8 cellular contexts compared by ENCODE assay signal in genomic region chr17:45143767-45144198, GRCh38. TPM values are rescaled to one million over a fixed set of nuclear protein-coding genes. Genes with fewer than 3 reads are reported as not detected.
DNase-seq lines count a peak whose midpoint lies in the region; ATAC-seq and TF ChIP-seq lines count a peak whose summit lies in the region.

No MANE protein-coding gene starts in this region.

- H3K36me3 ChIP-seq in tibial artery: peaks cover 0 to 15% (median 0%) of the 10 kb centered on the region in 3 donors

- H3K9me3 Mint-ChIP-seq in CD14-positive monocyte: no peaks in the 10 kb centered on the region

- peak overlapping the region in 4 of 7 donors; percentile 31 to 66 (median 44) for H3K27ac Mint-ChIP-seq in CD14-positive monocyte

- ATAC-seq in GM19023 (IDR thresholded peaks at IDR 0.05; ENCODE audit: unreplicated experiment): no peak

- H3K27me3 Mint-ChIP-seq in CD14-positive monocyte (ENCODE audit: low read depth in 3 of 3): peaks cover 0 to 2% (median 0%) of the 10 kb centered on the region in 3 donors

- no peaks in the 10 kb centered on the region for H3K27me3 ChIP-seq in tibial artery

- peaks cover 26% of the 10 kb centered on the region for H3K4me1 Mint-ChIP-seq in CD14-positive monocyte

- H3K4me3 ChIP-seq in epithelial cell of esophagus (ENCODE audit: low read length) (peak overlapping the region; percentile 37), tibial artery (peak overlapping the region; percentile 53 to 57)

- intact Hi-C loops in CD14-positive monocyte (cut with micrococcal nuclease): loop anchor here in 1 of 2 donors (10.0 kb wide), 1 partner anchor 171 kb away; the partner anchor contains the start of gene MAP3K14
- intact Hi-C loops in tibial artery (cut with DNase I; ENCODE audit: low total_unique reads): no loop called here

- TF ChIP-seq CTCF in CD14-positive monocyte (IDR thresholded peaks at IDR 0.05): no peak
- TF ChIP-seq CTCF in epithelial cell of esophagus (IDR thresholded peaks at IDR 0.05; ENCODE audit: insufficient read depth, low read depth, low read length, missing control alignments): no peak
- no peak for TF ChIP-seq CTCF in tibial artery (IDR thresholded peaks at IDR 0.05)

- DNase-seq in CD14-positive monocyte (ENCODE audit: low spot score): no peak
- DNase-seq in T1000 (lab: John Stamatoyannopoulos, UW): peak; percentile 39
- peak; percentile 77 for DNase-seq in epithelial cell of esophagus (ENCODE audit: low read depth)
- DNase-seq in midbrain (lab: John Stamatoyannopoulos, UW): peak; percentile 71
- DNase-seq in tibial artery: peak; percentile 95 to 98
- no peak for DNase-seq in glomerular visceral epithelial cell (ENCODE audit: extremely low spot score)
- DNase-seq in NCI-H526 treated with DMSO at 0.1 percent for 48 hours (lab: John Stamatoyannopoulos, UW): no peak

- H3K27ac ChIP-seq in tibial artery: peak overlapping the region; percentile 95 to 99

- H3K36me3 Mint-ChIP-seq in CD14-positive monocyte: peaks cover 1 to 2% of the 10 kb centered on the region in 2 donors

- no peaks in the 10 kb centered on the region for H3K9me3 ChIP-seq in tibial artery

- peaks cover 0 to 41% (median 33%) of the 10 kb centered on the region in 4 donors for H3K4me1 ChIP-seq in tibial artery

- H3K4me3 Mint-ChIP-seq in CD14-positive monocyte: peak overlapping the region; percentile 81 to 86

RNA-seq across cellular contexts. Expression of gene HEXIM1, which starts 4.5 kb away (rescaled TPM):
- 1 to 10 TPM; 2.2 to 2.5 TPM for polyA plus RNA-seq in CD14-positive monocyte

RNA-seq across cellular contexts. Expression of gene ACBD4, which starts 8.3 kb away (rescaled TPM):
- polyA plus RNA-seq in CD14-positive monocyte: 1 to 10 TPM; 4.8 to 6.2 TPM

RNA-seq across cellular contexts. Expression of gene PLCD3, which starts 11.5 kb away (rescaled TPM):
- 1 to 10 TPM in 1 of 2 donors, under 1 TPM in 1; 0.97 to 2.5 TPM for polyA plus RNA-seq in CD14-positive monocyte

RNA-seq across cellular contexts. Expression of gene HEXIM2, which starts 17.9 kb away (rescaled TPM):
- polyA plus RNA-seq in CD14-positive monocyte: 1 to 10 TPM; 2.5 to 2.9 TPM

Comparison
In these comparisons a context has a peak if more than half of its experiments do, and no peak if none do; other contexts are left out.
1. DNase-seq: peak in T1000 (single experiment), epithelial cell of esophagus (single experiment), midbrain (single experiment) and tibial artery (2 of 2); none in CD14-positive monocyte (single experiment), glomerular visceral epithelial cell (single experiment) and NCI-H526 treated with DMSO at 0.1 percent for 48 hours (single experiment).